ENCODE assay signal across 11 cellular contexts in genomic region chr19:40896843-40897789, GRCh38. TPM values are rescaled to one million over a fixed set of nuclear protein-coding genes. Genes with fewer than 3 reads are reported as not detected.
"Had no signal": no experiment of that assay in that cellular context is flagged by ENCODE, and none has a peak within 500 bp of the region (broad histone marks: within the 10 kb centered on the region; RNA-seq: fewer than 3 reads in every experiment).

No MANE protein-coding gene starts in this region.

RNA-seq across cellular contexts. Expression of gene CYP2A7, which starts 15.1 kb away (rescaled TPM):
- total RNA-seq: activated naive CD8-positive, alpha-beta T cell treated with anti-CD3 and anti-CD28 coated beads, Interleukin-2, amount 10 ng/mL, durations not matched to agents 7 days and 5 days; activated T-cell treated with anti-CD3 and anti-CD28 coated beads, Interleukin-2, amount 50 U/mL, for 4 hours; ascending aorta; frontal cortex; heart left ventricle; left ventricle myocardium inferior; mesenteric fat pad; omental fat pad; sciatic nerve; suprapubic skin had no signal
- polyA plus RNA-seq: heart left ventricle, psoas muscle had no signal

RNA-seq across cellular contexts. Expression of gene CYP2A6, which starts 46.9 kb away (rescaled TPM):
- total RNA-seq: ascending aorta, frontal cortex, left ventricle myocardium inferior, sciatic nerve, suprapubic skin had no signal
- polyA plus RNA-seq: heart left ventricle, psoas muscle had no signal
